8 cellular contexts compared by ENCODE assay signal in the genomic region with DNA sequence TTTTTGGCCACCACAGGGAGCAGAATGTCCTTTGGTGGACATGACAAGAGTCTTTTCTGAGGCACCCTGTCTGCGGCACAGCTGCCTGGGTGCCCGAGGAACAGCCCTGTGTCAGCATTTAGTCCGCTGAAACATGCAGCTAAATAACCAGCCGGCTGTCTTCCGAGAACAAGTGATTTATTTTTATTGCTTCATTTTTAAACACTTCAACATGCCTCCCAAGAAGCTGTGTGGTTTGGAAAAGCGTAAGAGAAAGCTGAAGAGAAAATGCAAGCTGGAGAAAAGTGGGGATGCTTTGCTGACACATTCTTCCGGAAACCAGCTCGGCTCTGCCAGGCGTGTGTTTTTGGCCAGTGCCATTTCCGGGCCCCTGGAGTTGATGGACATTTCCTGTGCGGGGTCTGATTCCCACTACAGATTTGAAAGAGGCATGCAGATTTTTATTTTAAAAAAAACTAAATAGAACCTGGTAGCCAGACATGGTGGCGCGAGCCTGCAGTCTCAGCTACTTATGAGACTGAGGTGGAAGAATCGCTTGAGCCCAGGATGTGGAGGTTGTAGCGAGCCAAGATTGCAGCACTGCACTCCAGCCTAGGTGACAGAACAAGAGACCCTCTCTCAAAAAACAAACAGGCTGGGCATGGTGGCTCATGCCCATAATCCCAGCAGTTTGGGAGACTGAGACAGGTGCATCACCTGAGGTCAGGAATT.
DNase-seq lines count a peak whose midpoint lies in the region; FAIRE-seq and TF ChIP-seq lines count a peak whose summit lies in the region.

No MANE protein-coding gene starts in this region.

- H3K36me3 Mint-ChIP-seq in type B pancreatic cell = peaks cover 3% of the 10 kb centered on the region

- H3K4me1 ChIP-seq in BLaER1 treated with 17β-estradiol and CSF1 and Interleukin-3, amounts not matched to agents 10 nM and 100 nM = peaks cover 39 to 70% (median 46%) of the 10 kb centered on the region in 10 experiments

- TF ChIP-seq CTCF in NB4 (IDR thresholded peaks at IDR 0.05; ENCODE audit: low read depth, low read length) (no peak), bronchial epithelial cell (IDR thresholded peaks at IDR 0.05; ENCODE audit: insufficient read depth, low read length, severe bottlenecking) (no peak), type B pancreatic cell (conservative IDR thresholded peaks at IDR 0.05) (no peak)

- H3K4me1 Mint-ChIP-seq in type B pancreatic cell (ENCODE audit: unreplicated experiment) = peaks cover 11% of the 10 kb centered on the region

- H3K27ac ChIP-seq in BLaER1 treated with 17β-estradiol and CSF1 and Interleukin-3, amounts not matched to agents 10 nM and 100 nM = peak overlapping the region; percentile 59 to 95 (median 81)

- H3K9me3 ChIP-seq in BLaER1 treated with 17β-estradiol and CSF1 and Interleukin-3, amounts not matched to agents 10 nM and 100 nM (replicated peaks in 1 of 11) = peaks cover 9 to 37% (median 19%) of the 10 kb centered on the region in 11 experiments; a peak in 20 of 22 replicates

- peak overlapping the region; percentile 7 to 58 (median 40); a peak in 18 of 20 replicates for H3K4me3 ChIP-seq in BLaER1 treated with 17β-estradiol and CSF1 and Interleukin-3, amounts not matched to agents 10 nM and 100 nM
- H3K4me3 ChIP-seq in NB4 (ENCODE audit: low read depth, low read length) (no peak overlapping the region), bronchial epithelial cell (ENCODE audit: low read depth, low read length) (no peak overlapping the region)

- DNase-seq in NB4 (ENCODE audit: low read depth) (peak; percentile 38), bronchial epithelial cell (ENCODE audit: low read depth) (peak; percentile 8), middle frontal gyrus (ENCODE audit: extremely low spot score, low spot score) (peak; percentile 37), type B pancreatic cell (ENCODE audit: extremely low spot score, unreplicated experiment) (no peak), NCI-H2081 (lab: John Stamatoyannopoulos, UW) (no peak), RCC 7860 (ENCODE audit: low spot score) (no peak)
- DNase-seq in effector CD4-positive, alpha-beta T cell = no peak

- H4K20me1 ChIP-seq in BLaER1 treated with 17β-estradiol and CSF1 and Interleukin-3, amounts not matched to agents 10 nM and 100 nM = no peaks in the 10 kb centered on the region

- no peaks in the 10 kb centered on the region for H3K27me3 Mint-ChIP-seq in type B pancreatic cell

- peaks cover 0 to 3% (median 0%) of the 10 kb centered on the region in 11 experiments; a peak in 1 of 22 replicates for H3K36me3 ChIP-seq in BLaER1 treated with 17β-estradiol and CSF1 and Interleukin-3, amounts not matched to agents 10 nM and 100 nM
- no peaks in the 10 kb centered on the region for H3K36me3 ChIP-seq in bronchial epithelial cell (ENCODE audit: control insufficient read depth, insufficient read depth, low read length)

- FAIRE-seq in bronchial epithelial cell (lab: Jason Lieb, UNC) (no peak), RCC 7860 (lab: Jason Lieb, UNC) (no peak)

- peak overlapping the region; percentile 70 to 94 (median 89) for H3K4me2 ChIP-seq in BLaER1 treated with 17β-estradiol and CSF1 and Interleukin-3, amounts not matched to agents 10 nM and 100 nM

- H3K27ac Mint-ChIP-seq in type B pancreatic cell = no peak overlapping the region

- TF ChIP-seq POLR2A in NB4 (IDR thresholded peaks at IDR 0.05; ENCODE audit: extremely low read depth, insufficient read length) = no peak

- H3K9me3 Mint-ChIP-seq in type B pancreatic cell = no peaks in the 10 kb centered on the region

- no peaks in the 10 kb centered on the region for H3K27me3 ChIP-seq in BLaER1 treated with 17β-estradiol and CSF1 and Interleukin-3, amounts not matched to agents 10 nM and 100 nM
- no peaks in the 10 kb centered on the region for H3K27me3 ChIP-seq in bronchial epithelial cell (ENCODE audit: control insufficient read depth, insufficient read depth, low read length)

- peak overlapping the region; percentile 50 to 85 (median 76); a peak in 21 of 22 replicates for H3K9ac ChIP-seq in BLaER1 treated with 17β-estradiol and CSF1 and Interleukin-3, amounts not matched to agents 10 nM and 100 nM

- H3K4me3 Mint-ChIP-seq in type B pancreatic cell = peak overlapping the region; percentile 13

Comparison
In these comparisons a context has a peak if more than half of its experiments do, and no peak if none do; other contexts are left out.
1. H3K4me3 ChIP-seq: peak in BLaER1 treated with 17β-estradiol and CSF1 and Interleukin-3, amounts not matched to agents 10 nM and 100 nM (10 of 10); none in NB4 (single experiment) and bronchial epithelial cell (single experiment).
2. DNase-seq: peak in NB4 (single experiment), bronchial epithelial cell (single experiment) and middle frontal gyrus (single experiment); none in type B pancreatic cell (single experiment), effector CD4-positive, alpha-beta T cell (single experiment), NCI-H2081 (0 of 2) and RCC 7860 (single experiment).